ENCODE assay signal across 1 cellular context in genomic region chr4:48196758-48197504, GRCh38.
TF ChIP-seq lines count a peak whose summit lies in the region.

No MANE protein-coding gene starts in this region.

TF ChIP-seq in GM12878, 131 proteins besides CTCF, POLR2A, EP300 and RAD21 (continued from another document and continues in another):
- no peak for TF ChIP-seq E4F1 (IDR thresholded peaks at IDR 0.05; ENCODE audit: borderline replicate concordance, partially characterized antibody)
- no peak; the same call in 1 of the 2 replicates for TF ChIP-seq PAX8 (IDR thresholded peaks at IDR 0.05)
- TF ChIP-seq USF2 (IDR thresholded peaks at IDR 0.05; ENCODE audit: borderline replicate concordance, low read depth, low read length), result peak; percentile 51; the same call in 1 of the 2 replicates
- TF ChIP-seq YY1 (IDR thresholded peaks at IDR 0.05; ENCODE audit: low read depth, low read length), result peak; percentile 42; the same call in 1 of the 2 replicates
- peak; percentile 88 for TF ChIP-seq MXI1 (IDR thresholded peaks at IDR 0.05; ENCODE audit: low read depth, low read length)
- peak; percentile 89 for TF ChIP-seq SKIL (IDR thresholded peaks at IDR 0.05; ENCODE audit: low read depth, poor library complexity, severe bottlenecking)
- TF ChIP-seq FOXK2 (IDR thresholded peaks at IDR 0.05), result no peak
- TF ChIP-seq CEBPB (IDR thresholded peaks at IDR 0.05; ENCODE audit: borderline replicate concordance in 1 of 2, low read depth in 2 of 2, low read length in 2 of 2), result 0 out of 4 replicates have a peak, but pooled peaks of 1 of the 2 experiments have one; percentile 74
- peak; percentile 85 for TF ChIP-seq ZNF687 (IDR thresholded peaks at IDR 0.05)
- TF ChIP-seq KAT2A (conservative IDR thresholded peaks at IDR 0.05; ENCODE audit: control insufficient read depth, low read depth, low read length), result no peak
- 0 out of 2 replicates have a peak, but pooled peaks have one; percentile 48 for TF ChIP-seq SMAD5 (IDR thresholded peaks at IDR 0.05; ENCODE audit: low read depth)
- peak; percentile 64; the same call in 1 of the 2 replicates for TF ChIP-seq ZNF217 (IDR thresholded peaks at IDR 0.05)
- TF ChIP-seq NBN (IDR thresholded peaks at IDR 0.05), result peak; percentile 62; the same call in 1 of the 2 replicates
- TF ChIP-seq BCLAF1 (IDR thresholded peaks at IDR 0.05), result no peak
- TF ChIP-seq EZH2 (IDR thresholded peaks at IDR 0.05; ENCODE audit: borderline replicate concordance, control insufficient read depth, low read depth, low read length), result no peak
- TF ChIP-seq ZBTB40 (IDR thresholded peaks at IDR 0.05; ENCODE audit: borderline replicate concordance), result no peak
- no peak for TF ChIP-seq ZNF207 (IDR thresholded peaks at IDR 0.05; ENCODE audit: borderline replicate concordance)
- TF ChIP-seq PRDM15 (CRISPR knock-in tag; IDR thresholded peaks at IDR 0.05), result no peak
- no peak for TF ChIP-seq ZSCAN29 (IDR thresholded peaks at IDR 0.05)
- no peak for TF ChIP-seq IRF5 (IDR thresholded peaks at IDR 0.05; ENCODE audit: borderline replicate concordance)
- TF ChIP-seq ZNF622 (IDR thresholded peaks at IDR 0.05), result no peak
- no peak for TF ChIP-seq NR2C2 (IDR thresholded peaks at IDR 0.05; ENCODE audit: borderline replicate concordance, control insufficient read depth, insufficient read length, low read depth)
- no peak for TF ChIP-seq BRCA1 (IDR thresholded peaks at IDR 0.05; ENCODE audit: low read depth, low read length)
- no peak for TF ChIP-seq HCFC1 (IDR thresholded peaks at IDR 0.05; ENCODE audit: low read length)
- TF ChIP-seq SMARCA5 (IDR thresholded peaks at IDR 0.05), result peak; percentile 82; the same call in 1 of the 2 replicates
- no peak for TF ChIP-seq ZNF274 (IDR thresholded peaks at IDR 0.05; ENCODE audit: insufficient read depth, insufficient read length)
- peak; percentile 47 for TF ChIP-seq SP1 (IDR thresholded peaks at IDR 0.05; ENCODE audit: low read depth, low read length)
- no peak; the same call in 1 of the 2 replicates for TF ChIP-seq CBFB (IDR thresholded peaks at IDR 0.05; ENCODE audit: low read depth)
- 0 out of 2 replicates have a peak, but pooled peaks have one; percentile 87 for TF ChIP-seq CHD4 (IDR thresholded peaks at IDR 0.05)
- peak; percentile 94 for TF ChIP-seq NFIC (IDR thresholded peaks at IDR 0.05; ENCODE audit: low read depth, low read length)
- TF ChIP-seq GABPA (IDR thresholded peaks at IDR 0.05; ENCODE audit: low read depth), result 0 out of 2 replicates have a peak, but pooled peaks have one; percentile 50
- TF ChIP-seq WRNIP1 (IDR thresholded peaks at IDR 0.05; ENCODE audit: borderline replicate concordance, low read depth, low read length), result no peak
